Comparison of ENCODE assay signal across 21 cellular contexts in genomic region chr9:17936365-17936764, GRCh38.
DNase-seq lines count a peak whose midpoint lies in the region; ATAC-seq and TF ChIP-seq lines count a peak whose summit lies in the region.
"Had no signal": no experiment of that assay in that cellular context is flagged by ENCODE, and none has a peak within 500 bp of the region (broad histone marks: within the 10 kb centered on the region; RNA-seq: fewer than 3 reads in every experiment).

No MANE protein-coding gene starts in this region.

- no peak overlapping the region for H3K4me3 ChIP-seq in endodermal cell (ENCODE audit: low read length)
- no peak overlapping the region for H3K4me3 ChIP-seq in mesendoderm (ENCODE audit: low read length)
- H3K4me3 ChIP-seq in transverse colon: no peak overlapping the region
- H3K4me3 ChIP-seq: A549; BLaER1 treated with 17β-estradiol and CSF1 and Interleukin-3, amounts not matched to agents 10 nM and 100 nM; GM12878 had no signal

- intact Hi-C loops in transverse colon (cut with DNase I; ENCODE audit: low total_unique reads): no loop called here

- DNase-seq in endodermal cell (peak; percentile 46), islet precursor cell (peak; percentile 62), mesendoderm (peak; percentile 65), transverse colon (peak; percentile 34), OCI-M1 (lab: John Stamatoyannopoulos, UW) (no peak), A172 (ENCODE audit: low spot score) (no peak), NCI-H446 treated with DMSO at 0.1 percent for 48 hours (lab: John Stamatoyannopoulos, UW) (no peak)
- DNase-seq: 8988T; AML-193; Caco-2; Calu3; CD4-positive, alpha-beta T cell; CD8-positive, alpha-beta T cell; DMS79 treated with DMSO at 0.1 percent for 48 hours; GDM1 had no signal

- no peak overlapping the region for H3K27ac ChIP-seq in endodermal cell (ENCODE audit: low read depth, low read length)
- no peak overlapping the region for H3K27ac ChIP-seq in mesendoderm (ENCODE audit: low read depth, low read length)
- H3K27ac ChIP-seq in transverse colon: no peak overlapping the region
- H3K27ac ChIP-seq: A549; BLaER1 treated with 17β-estradiol and CSF1 and Interleukin-3, amounts not matched to agents 10 nM and 100 nM; C4-2B had no signal

- no peak for ATAC-seq in GM19035 (IDR thresholded peaks at IDR 0.05; ENCODE audit: unreplicated experiment)
- ATAC-seq: A549; CD8-positive, alpha-beta T cell; GM12878 had no signal

- no peaks in the 10 kb centered on the region for H3K9me3 ChIP-seq in endodermal cell (ENCODE audit: control insufficient read depth, low read length)
- no peaks in the 10 kb centered on the region for H3K9me3 ChIP-seq in transverse colon
- H3K9me3 ChIP-seq: A549; BLaER1 treated with 17β-estradiol and CSF1 and Interleukin-3, amounts not matched to agents 10 nM and 100 nM; Caco-2 had no signal

- in situ Hi-C loops in transverse colon (cut with MboI; ENCODE audit: low pct_ligation_motif_present in 1 of 4, low pct_unique_long_range_greater_than_20kb in 1 of 4, low sequenced_read_pairs in 3 of 4): no loop called here

- H3K36me3 ChIP-seq in endodermal cell (ENCODE audit: control insufficient read depth, insufficient read depth, low read length) (no peaks in the 10 kb centered on the region), mesendoderm (ENCODE audit: control insufficient read depth, insufficient read depth, low read length) (no peaks in the 10 kb centered on the region), transverse colon (no peaks in the 10 kb centered on the region)
- H3K36me3 ChIP-seq: BLaER1 treated with 17β-estradiol and CSF1 and Interleukin-3, amounts not matched to agents 10 nM and 100 nM had no signal

- no peak overlapping the region for H3K18ac ChIP-seq in mesendoderm (ENCODE audit: low read length)

- H3K23ac ChIP-seq in mesendoderm (ENCODE audit: low read length): no peak overlapping the region

- 88 to 92% methylated on average over 5 to 7 of the region's 7 CpGs for WGBS in endodermal cell (ENCODE audit: insufficient coverage in 1 of 2, insufficient read length in 1 of 2), 2 experiments
- WGBS in mesendoderm (ENCODE audit: extremely low coverage, insufficient coverage, low lambda C conversion rate): no CpG with 5 or more reads among the region's 7 CpGs
- 70 to 100% methylated on average over 3 to 7 of the region's 7 CpGs for WGBS in transverse colon (ENCODE audit: low coverage in 1 of 2), 2 donors

- no peaks in the 10 kb centered on the region for H3K79me1 ChIP-seq in mesendoderm (ENCODE audit: low read length)

- no peak overlapping the region for H3K4me3 Mint-ChIP-seq in endodermal cell
- H3K4me3 Mint-ChIP-seq: B cell; CD4-positive, alpha-beta T cell; CD8-positive, alpha-beta T cell had no signal

- no peak for TF ChIP-seq CTCF in endodermal cell (conservative IDR thresholded peaks at IDR 0.05)
- TF ChIP-seq CTCF in transverse colon (IDR thresholded peaks at IDR 0.05): no peak

- H2BK5ac ChIP-seq in mesendoderm (ENCODE audit: low read length): no peak overlapping the region

- no peak overlapping the region for H3K4me2 ChIP-seq in mesendoderm (ENCODE audit: low read length)
- H3K4me2 ChIP-seq: A549; BLaER1 treated with 17β-estradiol and CSF1 and Interleukin-3, amounts not matched to agents 10 nM and 100 nM had no signal

- no peak for TF ChIP-seq POLR2A in transverse colon (IDR thresholded peaks at IDR 0.05)

- no peak overlapping the region for H3K27ac Mint-ChIP-seq in endodermal cell
- H3K27ac Mint-ChIP-seq: B cell; CD4-positive, alpha-beta T cell; CD8-positive, alpha-beta T cell had no signal

- H3K4ac ChIP-seq in mesendoderm (ENCODE audit: low read depth, low read length): no peak overlapping the region

- H2AK5ac ChIP-seq in mesendoderm (ENCODE audit: low read length): no peak overlapping the region

- no peak overlapping the region for H2BK15ac ChIP-seq in mesendoderm (replicated peaks; ENCODE audit: low read depth)

- H3K9me3 Mint-ChIP-seq in endodermal cell: no peaks in the 10 kb centered on the region

- H3K36me3 Mint-ChIP-seq in endodermal cell (ENCODE audit: low read depth): no peaks in the 10 kb centered on the region
- H3K36me3 Mint-ChIP-seq: CD8-positive, alpha-beta T cell had no signal

- no peak for TF ChIP-seq EP300 in transverse colon (IDR thresholded peaks at IDR 0.05; ENCODE audit: low read depth)

- peaks cover 1% of the 10 kb centered on the region for H3K27me3 Mint-ChIP-seq in endodermal cell (ENCODE audit: insufficient read depth)
- H3K27me3 Mint-ChIP-seq: B cell; CD4-positive, alpha-beta T cell had no signal

- H3K4me1 Mint-ChIP-seq in endodermal cell: no peaks in the 10 kb centered on the region
- H3K4me1 Mint-ChIP-seq: B cell had no signal

- H4K8ac ChIP-seq in mesendoderm (ENCODE audit: low read depth, low read length): no peak overlapping the region

- H3K4me1 ChIP-seq in endodermal cell (ENCODE audit: control insufficient read depth, insufficient read depth, low read length) (no peaks in the 10 kb centered on the region), mesendoderm (ENCODE audit: control insufficient read depth, low read depth, low read length) (no peaks in the 10 kb centered on the region), transverse colon (peaks cover 0 to 3% (median 0%) of the 10 kb centered on the region in 4 donors)
- H3K4me1 ChIP-seq: A549, Caco-2 had no signal

- H2BK120ac ChIP-seq in mesendoderm (ENCODE audit: low read depth, low read length): no peak overlapping the region

- H3K27me3 ChIP-seq in endodermal cell (ENCODE audit: control insufficient read depth, insufficient read depth, low read length, poor library complexity, severe bottlenecking) (no peaks in the 10 kb centered on the region), mesendoderm (ENCODE audit: insufficient read depth, low read length, poor library complexity) (no peaks in the 10 kb centered on the region), transverse colon (no peaks in the 10 kb centered on the region)
- H3K27me3 ChIP-seq: BLaER1 treated with 17β-estradiol and CSF1 and Interleukin-3, amounts not matched to agents 10 nM and 100 nM had no signal

- no peaks in the 10 kb centered on the region for H3K79me2 ChIP-seq in mesendoderm (ENCODE audit: control insufficient read depth, insufficient read depth, low read length)

- no peak overlapping the region for H3K56ac ChIP-seq in mesendoderm (ENCODE audit: low read length)

- no peak overlapping the region for H4K5ac ChIP-seq in mesendoderm (ENCODE audit: low read length)

- H3K9ac ChIP-seq in endodermal cell (ENCODE audit: extremely low read depth, low read length, poor library complexity, severe bottlenecking) (no peak overlapping the region), mesendoderm (ENCODE audit: low read length) (no peak overlapping the region)
- H3K9ac ChIP-seq: BLaER1 treated with 17β-estradiol and CSF1 and Interleukin-3, amounts not matched to agents 10 nM and 100 nM had no signal

Comparison
In these comparisons a context has a peak if more than half of its experiments do, and no peak if none do; other contexts are left out.
1. DNase-seq: peak in endodermal cell (single experiment), islet precursor cell (single experiment), mesendoderm (single experiment) and transverse colon (single experiment); none in OCI-M1 (single experiment), A172 (single experiment) and NCI-H446 treated with DMSO at 0.1 percent for 48 hours (single experiment).